ENCODE assay signal across 17 cellular contexts in the genomic region with DNA sequence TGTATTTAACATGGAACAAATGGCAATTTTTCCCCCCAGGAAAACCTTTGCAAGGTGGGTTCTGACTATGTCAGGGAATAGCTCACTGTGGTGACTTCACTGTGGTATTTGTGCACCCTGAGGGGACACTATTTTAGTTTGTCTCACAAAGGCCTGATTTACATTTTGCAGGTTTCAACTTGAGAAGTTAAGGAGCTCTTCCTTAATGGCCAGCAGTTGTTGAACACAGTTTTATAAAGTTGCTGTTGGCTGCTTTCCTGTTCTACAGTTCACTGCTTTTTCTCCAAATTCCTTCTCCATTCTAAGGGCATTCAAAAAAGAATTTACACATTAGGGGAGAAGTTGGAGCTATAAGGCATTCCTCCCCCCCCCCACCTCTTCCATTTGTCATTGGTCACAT. TPM values are rescaled to one million over a fixed set of nuclear protein-coding genes. Genes with fewer than 3 reads are reported as not detected.
A peak's percentile ranks its signal among the peaks of the same experiment; 100 is the strongest.
DNase-seq lines count a peak whose midpoint lies in the region; TF ChIP-seq lines count a peak whose summit lies in the region.
"Had no signal": no experiment of that assay in that cellular context is flagged by ENCODE, and none has a peak within 500 bp of the region (broad histone marks: within the 10 kb centered on the region; RNA-seq: fewer than 3 reads in every experiment).

No MANE protein-coding gene starts in this region.

- peak overlapping the region; percentile 61 for H3K4me3 Mint-ChIP-seq in chondrocyte (ENCODE audit: unreplicated experiment)
- peak overlapping the region in 2 of 3 experiments; percentile 43 to 55 for H3K4me3 Mint-ChIP-seq in nephron
- H3K4me3 Mint-ChIP-seq: natural killer cell treated with Interleukin-12 subunit alpha and Interleukin-12 subunit beta and Interleukin-15 and Interleukin-18, amount 100 ng/mL, for 72 hours had no signal

- DNase-seq in AG09309 (ENCODE audit: low read depth) (no peak), chondrocyte (ENCODE audit: low spot score) (no peak), retina (no peak), HUDEP-2 (lab: John Stamatoyannopoulos, UW; ENCODE audit: unreplicated experiment in 76 of 76) (no peak)
- no peak for DNase-seq in activated effector memory CD4-positive, alpha-beta T cell treated with Interleukin-2 at 50 U/mL for 16 hours
- DNase-seq in activated CD8-positive, alpha-beta memory T cell treated with anti-CD3 and anti-CD28 coated beads for 24 hours, result no peak
- DNase-seq: activated CD4-positive, CD25-positive, alpha-beta regulatory T cell; activated T-cell treated with anti-CD3 and anti-CD28 coated beads, Interleukin-2, amount 50 U/mL, for 48 hours; AML-193; body of pancreas; erythroblast; NCI-H1048; NCI-H526 treated with DMSO at 0.1 percent for 48 hours had no signal

- H3K27ac ChIP-seq in HUES48 (ENCODE audit: low read depth, low read length), result peak overlapping the region; percentile 48
- H3K27ac ChIP-seq: body of pancreas, SJSA1 had no signal

- peaks cover 6% of the 10 kb centered on the region for H3K27me3 ChIP-seq in HUES48 (ENCODE audit: control insufficient read depth, insufficient read depth, low read length)
- H3K27me3 ChIP-seq: body of pancreas, SJSA1 had no signal

- no peaks in the 10 kb centered on the region for H3K9me3 ChIP-seq in HUES48 (ENCODE audit: control insufficient read depth, insufficient read depth, low read length)
- H3K9me3 ChIP-seq: body of pancreas had no signal

- H3K36me3 ChIP-seq in HUES48 (ENCODE audit: control insufficient read depth, insufficient read depth, low read length), result no peaks in the 10 kb centered on the region; the same call in 1 of the 2 replicates

- H3K9ac ChIP-seq in HUES48 (ENCODE audit: low read depth, low read length), result no peak overlapping the region

- H3K4me3 ChIP-seq in AG09309 (ENCODE audit: control insufficient read depth, low read depth, low read length) (peak overlapping the region; percentile 70), HUES48 (ENCODE audit: low read depth, low read length) (no peak overlapping the region)
- H3K4me3 ChIP-seq: body of pancreas, SJSA1 had no signal

- peaks cover 61% of the 10 kb centered on the region for H3K4me1 ChIP-seq in HUES48 (ENCODE audit: control insufficient read depth, insufficient read depth, low read length)

- H3K4me1 Mint-ChIP-seq in chondrocyte (ENCODE audit: low read depth), result peaks cover 74% of the 10 kb centered on the region
- H3K4me1 Mint-ChIP-seq in nephron, result peaks cover 58% of the 10 kb centered on the region

- TF ChIP-seq CTCF in AG09309 (IDR thresholded peaks at IDR 0.05; ENCODE audit: control insufficient read depth, insufficient read depth, low read depth, low read length, missing control alignments), result no peak
- TF ChIP-seq CTCF in chondrocyte (IDR thresholded peaks at IDR 0.05), result no peak
- TF ChIP-seq CTCF in nephron (IDR thresholded peaks at IDR 0.05; ENCODE audit: unreplicated experiment in 3 of 3), result no peak

- H3K9me3 Mint-ChIP-seq in chondrocyte (ENCODE audit: low read depth), result no peaks in the 10 kb centered on the region
- H3K9me3 Mint-ChIP-seq in nephron, result no peaks in the 10 kb centered on the region
- H3K9me3 Mint-ChIP-seq: natural killer cell treated with Interleukin-12 subunit alpha and Interleukin-12 subunit beta and Interleukin-15 and Interleukin-18, amount 100 ng/mL, for 72 hours had no signal

- peaks cover 9% of the 10 kb centered on the region for H3K36me3 Mint-ChIP-seq in chondrocyte (ENCODE audit: low read depth)
- H3K36me3 Mint-ChIP-seq in nephron (ENCODE audit: low read depth), result peaks cover 10% of the 10 kb centered on the region

- H3K27ac Mint-ChIP-seq in chondrocyte (ENCODE audit: unreplicated experiment) (peak overlapping the region; percentile 80), nephron (peak overlapping the region; percentile 75 to 86 (median 80))
- H3K27ac Mint-ChIP-seq: natural killer cell treated with Interleukin-12 subunit alpha and Interleukin-12 subunit beta and Interleukin-15 and Interleukin-18, amount 100 ng/mL, for 72 hours had no signal

- H3K27me3 Mint-ChIP-seq in chondrocyte (ENCODE audit: low read depth), result no peaks in the 10 kb centered on the region
- H3K27me3 Mint-ChIP-seq in nephron (ENCODE audit: low read depth), result no peaks in the 10 kb centered on the region

RNA-seq across cellular contexts. Expression of a gene that starts 4.6 kb away (rescaled TPM):
- 307 to 453 TPM (median 449 TPM) in 3 replicates for total RNA-seq in chondrocyte
